In genomic region chr10:77756319-77757232, GRCh38 we compare ENCODE assay signal across 8 cellular contexts.
DNase-seq lines count a peak whose midpoint lies in the region; ATAC-seq, FAIRE-seq and TF ChIP-seq lines count a peak whose summit lies in the region.

No MANE protein-coding gene starts in this region.

- intact Hi-C loops in Panc1 (cut with micrococcal nuclease; ENCODE audit: unreplicated experiment), result loop anchor here (1.0 to 2.0 kb wide), 2 partner anchors 37 to 112 kb away; no protein-coding TSS in a partner anchor
- intact Hi-C loops in endothelial cell of umbilical vein (cut with micrococcal nuclease), result loop anchor here (1.0 to 2.0 kb wide), 8 partner anchors 19 to 591 kb away; no protein-coding TSS in a partner anchor

- no peak for TF ChIP-seq POLR2A in endothelial cell of umbilical vein (IDR thresholded peaks at IDR 0.05; ENCODE audit: low read depth, low read length)

- TF ChIP-seq CTCF in Panc1 (IDR thresholded peaks at IDR 0.05) (peak; percentile 93), endothelial cell of umbilical vein (IDR thresholded peaks at IDR 0.05; ENCODE audit: extremely low read depth in 1 of 2, insufficient read depth in 1 of 2, low read depth in 1 of 2, low read length in 2 of 2) (peak; percentile 78 to 84), nephron (IDR thresholded peaks at IDR 0.05; ENCODE audit: unreplicated experiment in 3 of 3) (peak; percentile 59 to 67 (median 63))

- H3K9me1 ChIP-seq in endothelial cell of umbilical vein (replicated peaks; ENCODE audit: control insufficient read depth, extremely low read depth, insufficient read depth, low read length), result no peaks in the 10 kb centered on the region

- no peaks in the 10 kb centered on the region for H3K36me3 Mint-ChIP-seq in activated naive CD4-positive, alpha-beta T cell treated with anti-CD3 and anti-CD28 coated beads, Interleukin-2, amount 10 ng/mL, durations not matched to agents 7 days and 5 days
- H3K36me3 Mint-ChIP-seq in nephron (ENCODE audit: low read depth), result peaks cover 4% of the 10 kb centered on the region

- peak; percentile 96 for ATAC-seq in Panc1

- H3K4me2 ChIP-seq in endothelial cell of umbilical vein (ENCODE audit: insufficient read depth, low read length), result peak overlapping the region; percentile 23

- dilution Hi-C loops in endothelial cell of umbilical vein (cut with MboI; ENCODE audit: extremely low pct_ligation_motif_present, low sequenced_read_pairs), result no loop called here

- CTCF ChIA-PET in activated naive CD4-positive, alpha-beta T cell treated with anti-CD3 and anti-CD28 coated beads, Interleukin-2, amount 10 ng/mL, durations not matched to agents 7 days and 5 days (lab: Charles Lee), result interaction anchor here (0.7 to 2.5 kb wide), 5 partner anchors 12 to 52 kb away, joined by 3 to 11 read pairs (median 3); no protein-coding TSS in a partner anchor
- CTCF ChIA-PET in Panc1 (lab: Charles Lee) (interaction anchor here (0.6 to 1.4 kb wide), 7 partner anchors 11 to 147 kb away, joined by 3 to 9 read pairs (median 4); no protein-coding TSS in a partner anchor), endothelial cell of umbilical vein (lab: Charles Lee) (interaction anchor here (0.6 to 10.2 kb wide), 52 partner anchors 9 to 596 kb away, joined by 3 to 317 read pairs (median 4); no protein-coding TSS in a partner anchor)

- H3K79me2 ChIP-seq in endothelial cell of umbilical vein (ENCODE audit: control insufficient read depth, insufficient read depth, low read length), result no peaks in the 10 kb centered on the region

- no peaks in the 10 kb centered on the region for H3K4me1 Mint-ChIP-seq in activated naive CD4-positive, alpha-beta T cell treated with anti-CD3 and anti-CD28 coated beads, Interleukin-2, amount 10 ng/mL, durations not matched to agents 7 days and 5 days
- peaks cover 10% of the 10 kb centered on the region for H3K4me1 Mint-ChIP-seq in nephron

- no peak overlapping the region for H3K27ac Mint-ChIP-seq in activated naive CD4-positive, alpha-beta T cell treated with anti-CD3 and anti-CD28 coated beads, Interleukin-2, amount 10 ng/mL, durations not matched to agents 7 days and 5 days
- H3K27ac Mint-ChIP-seq in nephron, result peak overlapping the region in 1 of 3 experiments; percentile 7

- in situ Hi-C loops in Panc1 (cut with HindIII; ENCODE audit: low pct_unique_long_range_greater_than_20kb, low sequenced_read_pairs), result no loop called here

- peak overlapping the region; percentile 20; the same call in 1 of the 2 replicates for H3K4me3 ChIP-seq in HUES6 (ENCODE audit: low read depth, low read length)
- no peak overlapping the region for H3K4me3 ChIP-seq in Panc1 (ENCODE audit: low read depth in 2 of 2, low read length in 2 of 2)
- no peak overlapping the region for H3K4me3 ChIP-seq in endothelial cell of umbilical vein (replicated peaks in 1 of 3; ENCODE audit: insufficient read depth in 1 of 3, low read depth in 1 of 3, low read length in 3 of 3)

- H3K27me3 Mint-ChIP-seq in activated naive CD4-positive, alpha-beta T cell treated with anti-CD3 and anti-CD28 coated beads, Interleukin-2, amount 10 ng/mL, durations not matched to agents 7 days and 5 days, result peaks cover 7% of the 10 kb centered on the region
- peaks cover 3% of the 10 kb centered on the region for H3K27me3 Mint-ChIP-seq in nephron (ENCODE audit: low read depth)

- FAIRE-seq in endothelial cell of umbilical vein (lab: Jason Lieb, UNC), result peak; percentile 72

- H3K4me3 Mint-ChIP-seq in activated naive CD4-positive, alpha-beta T cell treated with anti-CD3 and anti-CD28 coated beads, Interleukin-2, amount 10 ng/mL, durations not matched to agents 7 days and 5 days, result no peak overlapping the region
- H3K4me3 Mint-ChIP-seq in nephron, result peak overlapping the region in 2 of 3 experiments; percentile 21 to 33

- no peaks in the 10 kb centered on the region for H3K27me3 ChIP-seq in HUES6 (ENCODE audit: control insufficient read depth, insufficient read depth, low read length)
- no peaks in the 10 kb centered on the region for H3K27me3 ChIP-seq in Panc1 (ENCODE audit: control insufficient read depth, insufficient read depth, low read length)
- H3K27me3 ChIP-seq in endothelial cell of umbilical vein (ENCODE audit: control insufficient read depth in 2 of 2, insufficient read depth in 2 of 2, low read length in 2 of 2), result no peaks in the 10 kb centered on the region

- no peak overlapping the region for H3K27ac ChIP-seq in HUES6 (ENCODE audit: low read depth, low read length)
- no peak overlapping the region for H3K27ac ChIP-seq in Panc1 (ENCODE audit: low read length)
- no peak overlapping the region for H3K27ac ChIP-seq in endothelial cell of umbilical vein (ENCODE audit: insufficient read depth, low read depth, low read length)

- no TSS peak for BruUV-seq in Panc1 (replicated peaks; lab: Mats Ljungman, UMichigan)
- BruUV-seq in endothelial cell of umbilical vein (replicated peaks; lab: Mats Ljungman, UMichigan), result no TSS peak

- peak overlapping the region; percentile 84 for H2AFZ ChIP-seq in endothelial cell of umbilical vein (ENCODE audit: low read depth, low read length)

- no peaks in the 10 kb centered on the region for H3K9me3 Mint-ChIP-seq in activated naive CD4-positive, alpha-beta T cell treated with anti-CD3 and anti-CD28 coated beads, Interleukin-2, amount 10 ng/mL, durations not matched to agents 7 days and 5 days
- peaks cover 3% of the 10 kb centered on the region for H3K9me3 Mint-ChIP-seq in nephron

- H3K36me3 ChIP-seq in HUES6 (ENCODE audit: control insufficient read depth, insufficient read depth, low read length) (no peaks in the 10 kb centered on the region), Panc1 (ENCODE audit: control insufficient read depth, insufficient read depth, low read length) (no peaks in the 10 kb centered on the region), endothelial cell of umbilical vein (ENCODE audit: control insufficient read depth in 2 of 2, extremely low read depth in 1 of 2, insufficient read depth in 2 of 2, low read length in 2 of 2) (no peaks in the 10 kb centered on the region)

- POLR2A ChIA-PET in Panc1 (lab: Charles Lee) (no interaction called here), endothelial cell of umbilical vein (lab: Charles Lee) (no interaction called here)

- H3K4me1 ChIP-seq in HUES6 (ENCODE audit: control insufficient read depth, insufficient read depth, low read length) (no peaks in the 10 kb centered on the region; the same call in 1 of the 2 replicates), Panc1 (ENCODE audit: control insufficient read depth, insufficient read depth, low read length) (no peaks in the 10 kb centered on the region), endothelial cell of umbilical vein (ENCODE audit: control insufficient read depth, extremely low read depth, insufficient read depth, low read length) (peaks cover 3% of the 10 kb centered on the region)

- DNase-seq in activated naive CD4-positive, alpha-beta T cell treated with anti-CD3 and anti-CD28 coated beads, Interleukin-2, amount 10 ng/mL, durations not matched to agents 7 days and 5 days, result peak; percentile 37
- no peak for DNase-seq in activated naive CD4-positive, alpha-beta T cell treated with anti-CD3 and anti-CD28 coated beads, Interleukin-2, amount 50 U/mL, for 16 hours
- DNase-seq in Panc1 (ENCODE audit: low read depth, low spot score) (peak; percentile 18), endothelial cell of umbilical vein (ENCODE audit: low read depth, low spot score) (peak; percentile 78), T-helper 1 cell (no peak), hippocampal formation (lab: John Stamatoyannopoulos, UW) (no peak)

- H3K9me3 ChIP-seq in HUES6 (ENCODE audit: control insufficient read depth, insufficient read depth, low read depth, low read length) (no peaks in the 10 kb centered on the region), Panc1 (ENCODE audit: control insufficient read depth, insufficient read depth, low read depth, low read length) (no peaks in the 10 kb centered on the region), endothelial cell of umbilical vein (replicated peaks; ENCODE audit: control insufficient read depth, insufficient read depth, low read length) (no peaks in the 10 kb centered on the region)

- no peaks in the 10 kb centered on the region for H4K20me1 ChIP-seq in endothelial cell of umbilical vein (replicated peaks; ENCODE audit: control insufficient read depth, extremely low read depth, insufficient read depth, low read length)

- H3K9ac ChIP-seq in HUES6 (ENCODE audit: low read length) (no peak overlapping the region), endothelial cell of umbilical vein (replicated peaks; ENCODE audit: extremely low read depth, insufficient read depth, low read length) (no peak overlapping the region)

TF ChIP-seq in endothelial cell of umbilical vein, 7 proteins besides CTCF, POLR2A, EP300 and RAD21:
- peak; percentile 73 for TF ChIP-seq GATA2 (IDR thresholded peaks at IDR 0.05; ENCODE audit: insufficient read depth, insufficient read length, low read depth, low read length)
- no peak for TF ChIP-seq FOS (IDR thresholded peaks at IDR 0.05; ENCODE audit: borderline replicate concordance, insufficient read depth, low read length)

Comparison
In these comparisons a context has a peak if more than half of its experiments do, and no peak if none do; other contexts are left out.
1. DNase-seq: peak in activated naive CD4-positive, alpha-beta T cell treated with anti-CD3 and anti-CD28 coated beads, Interleukin-2, amount 10 ng/mL, durations not matched to agents 7 days and 5 days (single experiment), Panc1 (single experiment) and endothelial cell of umbilical vein (single experiment); none in activated naive CD4-positive, alpha-beta T cell treated with anti-CD3 and anti-CD28 coated beads, Interleukin-2, amount 50 U/mL, for 16 hours (single experiment), T-helper 1 cell (0 of 5) and hippocampal formation (0 of 2).
2. Peak in every context shown above with its lines, with median percentiles within 50 percentile points of each other: CTCF ChIP-seq.